ENCODE assay signal across 20 cellular contexts in genomic region chr2:237496428-237496827, GRCh38. TPM values are rescaled to one million over a fixed set of nuclear protein-coding genes. Genes with fewer than 3 reads are reported as not detected.
"Had no signal": no experiment of that assay in that cellular context is flagged by ENCODE, and none has a peak within 500 bp of the region (broad histone marks: within the 10 kb centered on the region; RNA-seq: fewer than 3 reads in every experiment).

No MANE protein-coding gene starts in this region.

- H3K27ac ChIP-seq: adrenal gland, heart left ventricle, neutrophil, right atrium auricular region, WERI-Rb-1 had no signal

- H3K4me3 Mint-ChIP-seq: activated CD4-positive, alpha-beta memory T cell treated with anti-CD3 and anti-CD28 coated beads for 36 hours; activated CD4-positive, alpha-beta T cell treated with anti-CD3 and anti-CD28 coated beads for 36 hours; activated T-cell treated with anti-CD3 and anti-CD28 coated beads, Interleukin-2, amount 50 U/mL, for 4 hours; type B pancreatic cell had no signal

- ATAC-seq: activated CD4-positive, alpha-beta T cell treated with anti-CD3 and anti-CD28 coated beads for 36 hours; activated T-cell treated with anti-CD3 and anti-CD28 coated beads, Interleukin-2, amount 50 U/mL, for 4 hours; gastrocnemius medialis; heart left ventricle; left colon; mucosa of descending colon; naive thymus-derived CD8-positive, alpha-beta T cell had no signal

- H3K27ac Mint-ChIP-seq: activated CD4-positive, alpha-beta memory T cell treated with anti-CD3 and anti-CD28 coated beads for 36 hours; activated CD4-positive, alpha-beta T cell treated with anti-CD3 and anti-CD28 coated beads for 36 hours; naive thymus-derived CD8-positive, alpha-beta T cell had no signal

- DNase-seq: activated CD4-positive, alpha-beta memory T cell treated with anti-CD3 and anti-CD28 coated beads for 36 hours; activated CD4-positive, alpha-beta T cell treated with anti-CD3 and anti-CD28 coated beads for 36 hours; activated effector memory CD4-positive, alpha-beta T cell treated with Interleukin-2 at 50 U/mL for 16 hours; activated naive CD4-positive, alpha-beta T cell treated with anti-CD3 and anti-CD28 coated beads, Interleukin-2, amount 50 U/mL, for 16 hours; activated T-cell treated with anti-CD3 and anti-CD28 coated beads, Interleukin-2, amount 50 U/mL, for 4 hours; adrenal gland; gastrocnemius medialis; heart left ventricle; left colon; mucosa of descending colon; naive thymus-derived CD8-positive, alpha-beta T cell; stimulated activated CD4-positive, alpha-beta T cell treated with anti-CD3 and anti-CD28 coated beads, Interleukin-15, amount 100 ng/mL, for 24 hours; stimulated activated CD4-positive, alpha-beta T cell treated with anti-CD3 and anti-CD28 coated beads, Interleukin-4, amount 100 ng/mL, for 24 hours; stimulated activated naive CD4-positive, alpha-beta T cell treated with Interleukin-2 at 50 U/mL for 16 hours; WERI-Rb-1 had no signal

- H3K4me3 ChIP-seq: adrenal gland, gastrocnemius medialis, heart left ventricle, mucosa of descending colon, right atrium auricular region, skin epidermis had no signal

- H3K27me3 ChIP-seq: heart left ventricle, right atrium auricular region had no signal

- H3K36me3 ChIP-seq: adrenal gland, gastrocnemius medialis, neutrophil, WERI-Rb-1 had no signal

- H3K4me1 ChIP-seq: adrenal gland, gastrocnemius medialis had no signal

RNA-seq across cellular contexts. Expression of gene MLPH, which starts 9.4 kb away (rescaled TPM):
- total RNA-seq: activated CD4-positive, alpha-beta memory T cell treated with anti-CD3 and anti-CD28 coated beads for 36 hours; naive thymus-derived CD8-positive, alpha-beta T cell; T-helper 1 cell treated with Interleukin-12 subunit alpha and Interleukin-12 subunit beta and Interleukin-4 antibody, amounts not matched to agents 30 ng/mL and 1 ng/mL, for 36 hours had no signal
- polyA plus RNA-seq: naive thymus-derived CD8-positive, alpha-beta T cell had no signal
